Comparison of ENCODE assay signal across 14 cellular contexts in genomic region chrY:20929691-20930342, GRCh38.
DNase-seq lines count a peak whose midpoint lies in the region; ATAC-seq and TF ChIP-seq lines count a peak whose summit lies in the region.
"Had no signal": no experiment of that assay in that cellular context is flagged by ENCODE, and none has a peak within 500 bp of the region (broad histone marks: within the 10 kb centered on the region; RNA-seq: fewer than 3 reads in every experiment).

No MANE protein-coding gene starts in this region.

- peak; percentile 8 for DNase-seq in HT1080 (ENCODE audit: low read depth)
- DNase-seq in RPMI8226: peak; percentile 31
- peak; percentile 51 for DNase-seq in left lobe of liver (ENCODE audit: low spot score)
- DNase-seq in OCI-LY7 (ENCODE audit: low spot score): no peak
- no peak for DNase-seq in osteocyte (ENCODE audit: extremely low spot score, unreplicated experiment)
- no peak for DNase-seq in aorta
- DNase-seq: ACHN; CD4-positive, alpha-beta T cell; DMS79 treated with DMSO at 0.1 percent for 48 hours; EL; GOT3 had no signal

- TF ChIP-seq CTCF in OCI-LY7 (conservative IDR thresholded peaks at IDR 0.05; ENCODE audit: low read length): no peak
- TF ChIP-seq CTCF in osteocyte (IDR thresholded peaks at IDR 0.05): no peak

- H3K36me3 Mint-ChIP-seq in osteocyte (ENCODE audit: unreplicated experiment): no peaks in the 10 kb centered on the region

- H3K27me3 ChIP-seq in aorta (ENCODE audit: control insufficient read depth in 1 of 2, insufficient read depth in 2 of 2, low read length in 1 of 2): no peaks in the 10 kb centered on the region
- H3K27me3 ChIP-seq: BLaER1 treated with 17β-estradiol and CSF1 and Interleukin-3, amounts not matched to agents 10 nM and 100 nM had no signal

- intact Hi-C loops in OCI-LY7 (cut with micrococcal nuclease; ENCODE audit: unreplicated experiment): no loop called here
- intact Hi-C loops in aorta (cut with DNase I): no loop called here

- no peaks in the 10 kb centered on the region for H4K20me1 ChIP-seq in OCI-LY7 (ENCODE audit: insufficient read depth, low read length)
- H4K20me1 ChIP-seq: BLaER1 treated with 17β-estradiol and CSF1 and Interleukin-3, amounts not matched to agents 10 nM and 100 nM had no signal

- 40% methylated on average over 6 of the region's 6 CpGs; no CpG with 5 or more reads in 1 of the 2 donors for WGBS in aorta, 2 donors

- no peaks in the 10 kb centered on the region for H3K27me3 Mint-ChIP-seq in osteocyte (ENCODE audit: unreplicated experiment)
- H3K27me3 Mint-ChIP-seq: CD4-positive, alpha-beta T cell had no signal

- POLR2A ChIA-PET in OCI-LY7 (lab: Charles Lee): no interaction called here

- no peak overlapping the region for H3K27ac Mint-ChIP-seq in osteocyte (ENCODE audit: unreplicated experiment)
- H3K27ac Mint-ChIP-seq: CD4-positive, alpha-beta T cell had no signal

- H3K9me3 ChIP-seq in OCI-LY7 (ENCODE audit: low read length) (no peaks in the 10 kb centered on the region), aorta (ENCODE audit: control insufficient read depth, low read length) (no peaks in the 10 kb centered on the region)
- H3K9me3 ChIP-seq: BLaER1 treated with 17β-estradiol and CSF1 and Interleukin-3, amounts not matched to agents 10 nM and 100 nM; HAP-1 had no signal

- H3K79me2 ChIP-seq in OCI-LY7 (ENCODE audit: insufficient read depth, low read depth, low read length): no peaks in the 10 kb centered on the region

- H3K36me3 ChIP-seq in OCI-LY7 (ENCODE audit: insufficient read depth, low read length) (no peaks in the 10 kb centered on the region), aorta (ENCODE audit: control insufficient read depth in 1 of 2, insufficient read depth in 2 of 2, low read length in 1 of 2) (no peaks in the 10 kb centered on the region)
- H3K36me3 ChIP-seq: BLaER1 treated with 17β-estradiol and CSF1 and Interleukin-3, amounts not matched to agents 10 nM and 100 nM; HAP-1 had no signal

- H3K9me3 Mint-ChIP-seq in osteocyte (ENCODE audit: unreplicated experiment): no peaks in the 10 kb centered on the region
- H3K9me3 Mint-ChIP-seq: CD4-positive, alpha-beta T cell had no signal

- CTCF ChIA-PET in OCI-LY7 (lab: Charles Lee; ENCODE audit: unreplicated experiment): no interaction called here

- H3K4me3 Mint-ChIP-seq in osteocyte (ENCODE audit: unreplicated experiment): no peak overlapping the region
- H3K4me3 Mint-ChIP-seq: CD4-positive, alpha-beta T cell had no signal

- H3K27ac ChIP-seq in OCI-LY7 (ENCODE audit: low read depth, low read length, poor library complexity, severe bottlenecking) (no peak overlapping the region), aorta (ENCODE audit: low read depth in 1 of 2, low read length in 2 of 2) (no peak overlapping the region)
- H3K27ac ChIP-seq: BLaER1 treated with 17β-estradiol and CSF1 and Interleukin-3, amounts not matched to agents 10 nM and 100 nM had no signal

- H3K9me2 ChIP-seq in OCI-LY7 (ENCODE audit: insufficient read depth, low read length): no peaks in the 10 kb centered on the region

- no peaks in the 10 kb centered on the region for H3K4me1 Mint-ChIP-seq in osteocyte (ENCODE audit: unreplicated experiment)

- H3K4me1 ChIP-seq in OCI-LY7 (ENCODE audit: insufficient read depth, low read length, poor library complexity, severe bottlenecking) (no peaks in the 10 kb centered on the region), aorta (ENCODE audit: control insufficient read depth in 1 of 2, insufficient read depth in 2 of 2, low read length in 2 of 2) (no peaks in the 10 kb centered on the region)
- H3K4me1 ChIP-seq: BLaER1 treated with 17β-estradiol and CSF1 and Interleukin-3, amounts not matched to agents 10 nM and 100 nM; HAP-1 had no signal

- H2AFZ ChIP-seq in OCI-LY7 (ENCODE audit: low read length): no peak overlapping the region

- no peak overlapping the region for H3K4me3 ChIP-seq in OCI-LY7 (ENCODE audit: low read depth, low read length, poor library complexity, severe bottlenecking)
- H3K4me3 ChIP-seq in aorta (ENCODE audit: low read length in 2 of 2): no peak overlapping the region
- H3K4me3 ChIP-seq: BLaER1 treated with 17β-estradiol and CSF1 and Interleukin-3, amounts not matched to agents 10 nM and 100 nM; HAP-1 had no signal

- ATAC-seq in left lobe of liver (peak; percentile 98), GM19455 (IDR thresholded peaks at IDR 0.05; ENCODE audit: unreplicated experiment) (no peak), aorta (ENCODE audit: low FRiP score) (no peak)

- H3K4me2 ChIP-seq in OCI-LY7 (ENCODE audit: low read length): no peak overlapping the region
- H3K4me2 ChIP-seq: BLaER1 treated with 17β-estradiol and CSF1 and Interleukin-3, amounts not matched to agents 10 nM and 100 nM had no signal

- no TSS peak for BruUV-seq in OCI-LY7 (replicated peaks; lab: Mats Ljungman, UMichigan)

Comparison
In these comparisons a context has a peak if more than half of its experiments do, and no peak if none do; other contexts are left out.
1. DNase-seq: peak in HT1080 (single experiment), RPMI8226 (single experiment) and left lobe of liver (single experiment); none in OCI-LY7 (single experiment), osteocyte (single experiment) and aorta (0 of 2).